In genomic region chr15:99983894-99984293, GRCh38 we compare ENCODE assay signal across 22 cellular contexts.
DNase-seq lines count a peak whose midpoint lies in the region; FAIRE-seq and TF ChIP-seq lines count a peak whose summit lies in the region.
"Had no signal": no experiment of that assay in that cellular context is flagged by ENCODE, and none has a peak within 500 bp of the region (broad histone marks: within the 10 kb centered on the region; RNA-seq: fewer than 3 reads in every experiment).

No MANE protein-coding gene starts in this region.

- no peak overlapping the region for H3K56ac ChIP-seq in H1 (replicated peaks; ENCODE audit: insufficient read length, low read depth, low read length)

- CTCF ChIA-PET in H1 (lab: Charles Lee; ENCODE audit: partially characterized antibody): interaction anchor here (0.9 to 5.1 kb wide), 11 partner anchors 14 to 364 kb away, joined by 3 to 42 read pairs (median 5); no protein-coding TSS in a partner anchor

- FAIRE-seq in H1 (lab: Jason Lieb, UNC): no peak

- peak overlapping the region; percentile 48; the same call in 1 of the 2 replicates for H3K27ac ChIP-seq in H1 (ENCODE audit: low read depth, low read length)
- peak overlapping the region; percentile 57 for H3K27ac ChIP-seq in mesenchymal stem cell (ENCODE audit: low read length, poor library complexity, severe bottlenecking)
- peak overlapping the region; percentile 16 for H3K27ac ChIP-seq in subcutaneous abdominal adipose tissue (ENCODE audit: low read depth, low read length)
- H3K27ac ChIP-seq in caudate nucleus (ENCODE audit: low read depth, low read length): no peak overlapping the region
- H3K27ac ChIP-seq: GM23248 had no signal

- H3K79me2 ChIP-seq in H1 (ENCODE audit: control insufficient read depth in 1 of 2, insufficient read depth in 2 of 2, low read length in 2 of 2): no peaks in the 10 kb centered on the region

- H3K79me1 ChIP-seq in H1 (ENCODE audit: low read depth, low read length): no peaks in the 10 kb centered on the region
- H3K79me1 ChIP-seq in mesenchymal stem cell (replicated peaks; ENCODE audit: low read length, poor library complexity, severe bottlenecking): no peaks in the 10 kb centered on the region

- WGBS in H1 (ENCODE audit: extremely low coverage in 1 of 2, insufficient coverage in 1 of 2, insufficient read length in 1 of 2, insufficient replicate concordance in 2 of 2, low coverage in 1 of 2, low lambda C conversion rate in 2 of 2, missing lambda C conversion rate in 1 of 2), 2 experiments: 31% methylated on average over 15 of the region's 17 CpGs; no CpG with 5 or more reads in 1 of the 2 experiments
- 15% methylated on average over 17 of the region's 17 CpGs for WGBS in mesenchymal stem cell

- peak overlapping the region; percentile 86 for H2BK120ac ChIP-seq in H1 (replicated peaks; ENCODE audit: low read depth, low read length)
- H2BK120ac ChIP-seq in mesenchymal stem cell (ENCODE audit: low read depth, low read length): peak overlapping the region; percentile 85

- H3K18ac ChIP-seq in H1 (ENCODE audit: extremely low read depth, low read length) (peak overlapping the region; percentile 75), mesenchymal stem cell (ENCODE audit: low read depth in 1 of 2, low read length in 2 of 2) (peak overlapping the region; percentile 60 to 73)

- H3K14ac ChIP-seq in H1 (ENCODE audit: insufficient read length) (no peak overlapping the region), mesenchymal stem cell (ENCODE audit: low read length in 2 of 2) (peak overlapping the region in 1 of 2 experiments; percentile 58)

- peak overlapping the region; percentile 39 for H4K5ac ChIP-seq in H1 (ENCODE audit: insufficient read length, low read depth, low read length)

- peak overlapping the region; percentile 49; the same call in 1 of the 2 replicates for H2BK20ac ChIP-seq in H1 (ENCODE audit: low read length)

- H3K4me2 ChIP-seq in H1 (ENCODE audit: insufficient read depth in 1 of 2, low read depth in 2 of 2, low read length in 2 of 2) (peak overlapping the region; percentile 58 to 72), mesenchymal stem cell (ENCODE audit: low read length, poor library complexity, severe bottlenecking) (peak overlapping the region; percentile 42)

- no peaks in the 10 kb centered on the region for H3K36me3 ChIP-seq in NT2/D1 (ENCODE audit: insufficient read depth, insufficient read length, low read length)
- H3K36me3 ChIP-seq in H1 (ENCODE audit: control insufficient read depth in 2 of 4, insufficient read depth in 4 of 4, low read length in 3 of 4): no peaks in the 10 kb centered on the region
- no peaks in the 10 kb centered on the region for H3K36me3 ChIP-seq in mesenchymal stem cell (ENCODE audit: control insufficient read depth in 1 of 2, insufficient read depth in 2 of 2, low read depth in 1 of 2, low read length in 2 of 2)
- no peaks in the 10 kb centered on the region for H3K36me3 ChIP-seq in subcutaneous abdominal adipose tissue (ENCODE audit: control insufficient read depth in 5 of 5, insufficient read depth in 5 of 5, low read length in 5 of 5)
- H3K36me3 ChIP-seq: BE2C had no signal

- TF ChIP-seq CTCF in H1 (IDR thresholded peaks at IDR 0.05; ENCODE audit: control extremely low read depth in 1 of 3, insufficient read depth in 1 of 3, low read depth in 1 of 3, low read length in 3 of 3): peak in 2 of 3 experiments; percentile 8 to 14; a peak in 1 of 4 replicates

- H4K8ac ChIP-seq in H1 (ENCODE audit: extremely low read depth, insufficient read depth, low read length): peak overlapping the region; percentile 75
- H4K8ac ChIP-seq in mesenchymal stem cell (ENCODE audit: low read length): peak overlapping the region; percentile 74

- H2AK5ac ChIP-seq in H1 (ENCODE audit: low read depth, low read length): peak overlapping the region; percentile 71; the same call in 1 of the 2 replicates
- H2AK5ac ChIP-seq in mesenchymal stem cell (ENCODE audit: low read length, severe bottlenecking): no peak overlapping the region

- POLR2A ChIA-PET in H1 (lab: Charles Lee; ENCODE audit: partially characterized antibody): interaction anchor here (1.0 to 2.9 kb wide), 3 partner anchors 9 to 55 kb away, joined by 4 to 18 read pairs (median 4); no protein-coding TSS in a partner anchor

- TF ChIP-seq EP300 in H1 (IDR thresholded peaks at IDR 0.05; ENCODE audit: borderline replicate concordance in 1 of 2, low read depth in 2 of 2, low read length in 2 of 2): no peak

- peak in 1 of 2 experiments; percentile 22; a peak in 1 of 4 replicates for TF ChIP-seq RAD21 in H1 (IDR thresholded peaks at IDR 0.05 in 1 of 2, conservative IDR thresholded peaks at IDR 0.05 in 1 of 2; ENCODE audit: low read depth in 2 of 2, low read length in 2 of 2)

- H2BK12ac ChIP-seq in H1 (ENCODE audit: low read depth, low read length) (peak overlapping the region; percentile 51), mesenchymal stem cell (ENCODE audit: low read length in 2 of 2) (peak overlapping the region; percentile 29 to 95)

- H3K4me3 ChIP-seq in NT2/D1 (ENCODE audit: insufficient read length, low read depth) (peak overlapping the region; percentile 16), H1 (ENCODE audit: extremely low read depth in 1 of 4, insufficient read depth in 2 of 4, low read depth in 3 of 4, low read length in 4 of 4) (peak overlapping the region in 2 of 4 experiments; percentile 23 to 40; a peak in 3 of 8 replicates), mesenchymal stem cell (ENCODE audit: insufficient read depth in 1 of 2, low read depth in 1 of 2, low read length in 2 of 2) (no peak overlapping the region), subcutaneous abdominal adipose tissue (ENCODE audit: low read depth in 1 of 5, low read length in 5 of 5) (peak overlapping the region in 1 of 5 donors; percentile 9)
- H3K4me3 ChIP-seq: GM23248 had no signal

- H3K9me3 ChIP-seq in NT2/D1 (ENCODE audit: insufficient read depth, low read length) (peaks cover 11% of the 10 kb centered on the region; the same call in 1 of the 2 replicates), H1 (ENCODE audit: insufficient read depth in 2 of 2, low read depth in 1 of 2, low read length in 1 of 2) (peaks cover 0 to 6% of the 10 kb centered on the region in 2 experiments; a peak in 2 of 4 replicates), mesenchymal stem cell (ENCODE audit: control insufficient read depth, low read length) (peaks cover 9% of the 10 kb centered on the region), subcutaneous abdominal adipose tissue (ENCODE audit: control insufficient read depth in 5 of 5, low read length in 5 of 5) (peaks cover 0 to 6% (median 0%) of the 10 kb centered on the region in 5 donors)
- H3K9me3 ChIP-seq: BE2C had no signal

- H3K9ac ChIP-seq in NT2/D1 (ENCODE audit: insufficient read length, low read depth) (peak overlapping the region; percentile 68), H1 (replicated peaks in 1 of 4; ENCODE audit: extremely low read depth in 1 of 4, low read depth in 3 of 4, low read length in 3 of 4) (peak overlapping the region in 1 of 4 experiments; percentile 5; a peak in 2 of 7 replicates), mesenchymal stem cell (ENCODE audit: low read length) (no peak overlapping the region), subcutaneous abdominal adipose tissue (ENCODE audit: low read length in 5 of 5) (peak overlapping the region in 1 of 5 donors; percentile 38)
- H3K9ac ChIP-seq: GM23248 had no signal

- H3K23ac ChIP-seq in H1 (ENCODE audit: insufficient read length): no peak overlapping the region
- H3K23ac ChIP-seq in mesenchymal stem cell (ENCODE audit: low read length in 2 of 2): peak overlapping the region in 1 of 2 experiments; percentile 25

- H4K20me1 ChIP-seq in H1 (replicated peaks in 1 of 2; ENCODE audit: control insufficient read depth in 1 of 2, insufficient read depth in 2 of 2, low read length in 2 of 2): no peaks in the 10 kb centered on the region

- 0 out of 2 replicates have a peak overlapping the region, but pooled peaks have one; percentile 49 for H2BK15ac ChIP-seq in H1 (ENCODE audit: low read length)
- H2BK15ac ChIP-seq in mesenchymal stem cell (ENCODE audit: low read depth, poor library complexity, severe bottlenecking): peak overlapping the region; percentile 96

- H4K91ac ChIP-seq in H1 (replicated peaks; ENCODE audit: insufficient read length, low read length) (peak overlapping the region; percentile 86), mesenchymal stem cell (ENCODE audit: low read length) (peak overlapping the region; percentile 88)

- TF ChIP-seq POLR2A in H1 (IDR thresholded peaks at IDR 0.05; ENCODE audit: control extremely low read depth in 1 of 2, low read depth in 2 of 2, low read length in 2 of 2): no peak

- H2BK5ac ChIP-seq in H1 (ENCODE audit: low read depth, low read length): peak overlapping the region; percentile 94; the same call in 1 of the 2 replicates
- no peak overlapping the region for H2BK5ac ChIP-seq in mesenchymal stem cell (ENCODE audit: low read depth, low read length, poor library complexity, severe bottlenecking)

- H2AFZ ChIP-seq in H1 (ENCODE audit: low read length) (peak overlapping the region; percentile 65), mesenchymal stem cell (ENCODE audit: low read depth, low read length) (no peak overlapping the region)
- H2AFZ ChIP-seq: GM23248 had no signal

- H3K4ac ChIP-seq in H1 (replicated peaks; ENCODE audit: insufficient read length, low read depth, low read length) (peak overlapping the region; percentile 80), mesenchymal stem cell (ENCODE audit: low read depth in 1 of 2, low read length in 2 of 2) (peak overlapping the region; percentile 9 to 38)

- H3K4me1 ChIP-seq in NT2/D1 (ENCODE audit: insufficient read depth, insufficient read length): peaks cover 29% of the 10 kb centered on the region
- peaks cover 15 to 27% (median 19%) of the 10 kb centered on the region in 4 experiments for H3K4me1 ChIP-seq in H1 (replicated peaks in 1 of 4; ENCODE audit: control insufficient read depth in 3 of 4, insufficient read depth in 4 of 4, low read length in 3 of 4)
- H3K4me1 ChIP-seq in mesenchymal stem cell (ENCODE audit: control insufficient read depth, insufficient read depth, low read depth, low read length): peaks cover 22% of the 10 kb centered on the region
- peaks cover 0 to 21% (median 0%) of the 10 kb centered on the region in 5 donors for H3K4me1 ChIP-seq in subcutaneous abdominal adipose tissue (ENCODE audit: control insufficient read depth in 5 of 5, insufficient read depth in 5 of 5, low read length in 5 of 5)

- H3K27me3 ChIP-seq in NT2/D1 (ENCODE audit: insufficient read depth, insufficient read length): peaks cover 12% of the 10 kb centered on the region
- H3K27me3 ChIP-seq in H1 (replicated peaks in 1 of 4; ENCODE audit: control insufficient read depth in 3 of 4, extremely low read depth in 1 of 4, insufficient read depth in 3 of 4, low read length in 3 of 4): no peaks in the 10 kb centered on the region
- H3K27me3 ChIP-seq in mesenchymal stem cell (ENCODE audit: control insufficient read depth in 1 of 2, insufficient read depth in 1 of 2, low read length in 2 of 2): peaks cover 0 to 21% of the 10 kb centered on the region in 2 experiments
- H3K27me3 ChIP-seq in subcutaneous abdominal adipose tissue (ENCODE audit: control insufficient read depth in 5 of 5, insufficient read depth in 4 of 5, low read length in 5 of 5): peaks cover 0 to 4% (median 0%) of the 10 kb centered on the region in 5 donors
- H3K27me3 ChIP-seq: BE2C had no signal

- H3K23me2 ChIP-seq in H1 (ENCODE audit: low read depth, low read length): peaks cover 2% of the 10 kb centered on the region; the same call in 1 of the 2 replicates

- DNase-seq in NT2/D1 (ENCODE audit: low read depth, low spot score) (no peak), H1 (ENCODE audit: low read depth in 1 of 2, low spot score in 2 of 2) (peak in 1 of 2 experiments; percentile 66), mesenchymal stem cell (no peak), AG08396 (ENCODE audit: low spot score) (no peak), caudate nucleus (lab: John Stamatoyannopoulos, UW) (no peak), GM19240 (ENCODE audit: insufficient read length, low spot score) (no peak)
- DNase-seq in effector CD8-positive, alpha-beta T cell (lab: John Stamatoyannopoulos, UW): no peak
- DNase-seq: activated gamma-delta T cell treated with Interleukin-2 at 50 U/mL for 16 hours; amygdala; BE2C; central memory CD4-positive, alpha-beta T cell; COR-L47; EL; GM23248; head of caudate nucleus; kidney glomerular epithelial cell; NCI-H1436 treated with DMSO at 0.1 percent for 48 hours; NCI-H2171 treated with DMSO at 0.1 percent for 48 hours; occipital lobe; SHP77; stimulated activated naive B cell treated with anti-CD40 and anti-IgM and Interleukin-4, amounts not matched to agents 10 μg/mL and 1 μg/mL and 100 μg/mL, for 72 hours had no signal
